ENCODE assay signal across 8 cellular contexts in the genomic region with DNA sequence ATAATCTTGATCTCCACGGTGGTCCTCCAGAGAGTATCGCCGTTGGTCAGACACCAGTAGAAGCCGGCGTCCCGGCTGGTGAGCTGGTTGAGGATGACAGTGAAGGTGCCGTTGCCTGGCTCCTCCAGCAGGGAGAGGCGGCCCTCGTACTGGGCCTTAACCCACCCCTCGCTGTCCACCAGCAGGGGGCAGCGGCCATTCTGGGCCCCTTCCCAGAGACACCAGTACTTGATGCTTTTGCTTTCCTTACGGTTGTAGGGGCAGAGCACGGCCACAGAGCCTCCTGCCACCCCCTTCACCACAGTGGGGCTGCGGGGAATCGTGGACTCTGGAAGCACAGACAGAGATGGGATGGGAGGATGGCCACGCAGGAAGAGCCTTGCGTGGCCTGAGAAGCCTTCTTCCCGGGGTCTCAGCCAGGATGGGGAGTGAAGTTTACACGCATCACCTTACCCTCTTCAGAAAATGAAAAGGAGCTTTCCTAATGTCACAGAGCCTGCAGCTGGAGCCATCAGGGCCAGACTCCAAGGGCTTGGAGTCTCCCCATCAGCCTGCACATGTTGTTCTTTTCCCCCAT. TPM values are rescaled to one million over a fixed set of nuclear protein-coding genes. Genes with fewer than 3 reads are reported as not detected.
DNase-seq lines count a peak whose midpoint lies in the region; ATAC-seq lines count a peak whose summit lies in the region.

No MANE protein-coding gene starts in this region.

- no peaks in the 10 kb centered on the region for H3K27me3 ChIP-seq in MG63

- no peak overlapping the region for H3K4me3 ChIP-seq in MG63

- H3K4me1 Mint-ChIP-seq in activated T-helper 1 cell treated with anti-CD3 and anti-CD28 coated beads, Interleukin-12 subunit alpha, Interleukin-12 subunit beta, Interleukin-2, Interleukin-4 antibody, amounts not matched to agents 30 ng/mL and 10 ng/mL and 1 ng/mL, durations not matched to agents 14 hours and 24 hours and 36 hours (ENCODE audit: low read depth): peaks cover 12% of the 10 kb centered on the region

- peaks cover 4% of the 10 kb centered on the region for H3K27me3 Mint-ChIP-seq in activated T-helper 1 cell treated with anti-CD3 and anti-CD28 coated beads, Interleukin-12 subunit alpha, Interleukin-12 subunit beta, Interleukin-2, Interleukin-4 antibody, amounts not matched to agents 30 ng/mL and 10 ng/mL and 1 ng/mL, durations not matched to agents 14 hours and 24 hours and 36 hours (ENCODE audit: insufficient read depth)

- no peak overlapping the region for H3K4me3 Mint-ChIP-seq in activated T-helper 1 cell treated with anti-CD3 and anti-CD28 coated beads, Interleukin-12 subunit alpha, Interleukin-12 subunit beta, Interleukin-2, Interleukin-4 antibody, amounts not matched to agents 30 ng/mL and 10 ng/mL and 1 ng/mL, durations not matched to agents 14 hours and 24 hours and 36 hours

- intact Hi-C loops in activated T-helper 1 cell treated with anti-CD3 and anti-CD28 coated beads, Interleukin-12 subunit alpha, Interleukin-12 subunit beta, Interleukin-2, Interleukin-4 antibody, amounts not matched to agents 30 ng/mL and 10 ng/mL and 1 ng/mL, durations not matched to agents 14 hours and 24 hours and 36 hours (cut with micrococcal nuclease): loop anchor here (1.0 kb wide), 2 partner anchors 47 to 143 kb away; no protein-coding TSS in a partner anchor

- H3K36me3 Mint-ChIP-seq in activated T-helper 1 cell treated with anti-CD3 and anti-CD28 coated beads, Interleukin-12 subunit alpha, Interleukin-12 subunit beta, Interleukin-2, Interleukin-4 antibody, amounts not matched to agents 30 ng/mL and 10 ng/mL and 1 ng/mL, durations not matched to agents 14 hours and 24 hours and 36 hours (ENCODE audit: low read depth): no peaks in the 10 kb centered on the region

- peak; percentile 66 for ATAC-seq in stimulated activated naive CD8-positive, alpha-beta T cell treated with anti-CD3 and anti-CD28 coated beads, Interleukin-15, Interleukin-2, amounts not matched to agents 100 U/mL and 50 U/mL, for 24 hours
- ATAC-seq in GM21737 (IDR thresholded peaks at IDR 0.05; ENCODE audit: unreplicated experiment) (no peak), GM21381 (IDR thresholded peaks at IDR 0.05; ENCODE audit: unreplicated experiment) (no peak), GM18861 (IDR thresholded peaks at IDR 0.05; ENCODE audit: unreplicated experiment) (no peak)

- DNase-seq in GDM1 (lab: John Stamatoyannopoulos, UW) (peak; percentile 39), MG63 (peak; percentile 57), iPS-NIHi11 (ENCODE audit: low spot score) (peak; percentile 79)
- peak; percentile 28 for DNase-seq in activated T-helper 1 cell treated with anti-CD3 and anti-CD28 coated beads, Interleukin-12 subunit alpha, Interleukin-12 subunit beta, Interleukin-2, Interleukin-4 antibody, amounts not matched to agents 30 ng/mL and 10 ng/mL and 1 ng/mL, durations not matched to agents 14 hours and 24 hours and 36 hours (ENCODE audit: low spot score)
- DNase-seq in stimulated activated naive CD8-positive, alpha-beta T cell treated with anti-CD3 and anti-CD28 coated beads, Interleukin-15, Interleukin-2, amounts not matched to agents 100 U/mL and 50 U/mL, for 24 hours: peak; percentile 70

- no peaks in the 10 kb centered on the region for H3K9me3 Mint-ChIP-seq in activated T-helper 1 cell treated with anti-CD3 and anti-CD28 coated beads, Interleukin-12 subunit alpha, Interleukin-12 subunit beta, Interleukin-2, Interleukin-4 antibody, amounts not matched to agents 30 ng/mL and 10 ng/mL and 1 ng/mL, durations not matched to agents 14 hours and 24 hours and 36 hours

- no peak overlapping the region for H3K27ac Mint-ChIP-seq in activated T-helper 1 cell treated with anti-CD3 and anti-CD28 coated beads, Interleukin-12 subunit alpha, Interleukin-12 subunit beta, Interleukin-2, Interleukin-4 antibody, amounts not matched to agents 30 ng/mL and 10 ng/mL and 1 ng/mL, durations not matched to agents 14 hours and 24 hours and 36 hours

- no peaks in the 10 kb centered on the region for H3K9me3 ChIP-seq in MG63

- H3K36me3 ChIP-seq in MG63: no peaks in the 10 kb centered on the region

RNA-seq across cellular contexts. Expression of gene PIGR, which starts 10.7 kb away (rescaled TPM):
- total RNA-seq in MG63 (2014; rRNA removed; shearing (Covaris generic); ENCODE audit: low replicate concordance): not detected in 2 replicates
- total RNA-seq in activated T-helper 1 cell treated with anti-CD3 and anti-CD28 coated beads, Interleukin-12 subunit alpha, Interleukin-12 subunit beta, Interleukin-2, Interleukin-4 antibody, amounts not matched to agents 30 ng/mL and 10 ng/mL and 1 ng/mL, durations not matched to agents 14 hours and 24 hours and 36 hours: 0.07 TPM in 1 of 2 replicates, not detected in the other

RNA-seq across cellular contexts. Expression of gene FCMR, which starts 13.8 kb away (rescaled TPM):
- total RNA-seq in MG63 (2014; rRNA removed; shearing (Covaris generic); ENCODE audit: low replicate concordance): 0.36 TPM in 1 of 2 replicates, not detected in the other
- total RNA-seq in activated T-helper 1 cell treated with anti-CD3 and anti-CD28 coated beads, Interleukin-12 subunit alpha, Interleukin-12 subunit beta, Interleukin-2, Interleukin-4 antibody, amounts not matched to agents 30 ng/mL and 10 ng/mL and 1 ng/mL, durations not matched to agents 14 hours and 24 hours and 36 hours: 24.5 and 27.9 TPM in 2 replicates

RNA-seq across cellular contexts. Expression of gene FCAMR, which starts 34.7 kb away (rescaled TPM):
- total RNA-seq in MG63 (2014; rRNA removed; shearing (Covaris generic); ENCODE audit: low replicate concordance): not detected in 2 replicates
- total RNA-seq in activated T-helper 1 cell treated with anti-CD3 and anti-CD28 coated beads, Interleukin-12 subunit alpha, Interleukin-12 subunit beta, Interleukin-2, Interleukin-4 antibody, amounts not matched to agents 30 ng/mL and 10 ng/mL and 1 ng/mL, durations not matched to agents 14 hours and 24 hours and 36 hours: not detected in 2 replicates

RNA-seq across cellular contexts. Expression of gene IL24, which starts 38.3 kb away (rescaled TPM):
- not detected in 2 replicates for total RNA-seq in MG63 (2014; rRNA removed; shearing (Covaris generic); ENCODE audit: low replicate concordance)
- 4.4 and 6.8 TPM in 2 replicates for total RNA-seq in activated T-helper 1 cell treated with anti-CD3 and anti-CD28 coated beads, Interleukin-12 subunit alpha, Interleukin-12 subunit beta, Interleukin-2, Interleukin-4 antibody, amounts not matched to agents 30 ng/mL and 10 ng/mL and 1 ng/mL, durations not matched to agents 14 hours and 24 hours and 36 hours

Comparison
In these comparisons a context has a peak if more than half of its experiments do, and no peak if none do; other contexts are left out.
1. DNase-seq: peak in every context shown above with its lines; median percentile 79 in iPS-NIHi11; 70 in stimulated activated naive CD8-positive, alpha-beta T cell treated with anti-CD3 and anti-CD28 coated beads, Interleukin-15, Interleukin-2, amounts not matched to agents 100 U/mL and 50 U/mL, for 24 hours; 57 in MG63; 39 in GDM1; 28 in activated T-helper 1 cell treated with anti-CD3 and anti-CD28 coated beads, Interleukin-12 subunit alpha, Interleukin-12 subunit beta, Interleukin-2, Interleukin-4 antibody, amounts not matched to agents 30 ng/mL and 10 ng/mL and 1 ng/mL, durations not matched to agents 14 hours and 24 hours and 36 hours.
2. RNA of gene FCMR, which starts 13.8 kb away (total RNA-seq): 24.5 to 27.9 TPM in activated T-helper 1 cell treated with anti-CD3 and anti-CD28 coated beads, Interleukin-12 subunit alpha, Interleukin-12 subunit beta, Interleukin-2, Interleukin-4 antibody, amounts not matched to agents 30 ng/mL and 10 ng/mL and 1 ng/mL, durations not matched to agents 14 hours and 24 hours and 36 hours; 0.36 TPM in MG63; every median in the first group is over 10 times any median in the second.